ENCODE assay signal across 8 cellular contexts in the genomic region with DNA sequence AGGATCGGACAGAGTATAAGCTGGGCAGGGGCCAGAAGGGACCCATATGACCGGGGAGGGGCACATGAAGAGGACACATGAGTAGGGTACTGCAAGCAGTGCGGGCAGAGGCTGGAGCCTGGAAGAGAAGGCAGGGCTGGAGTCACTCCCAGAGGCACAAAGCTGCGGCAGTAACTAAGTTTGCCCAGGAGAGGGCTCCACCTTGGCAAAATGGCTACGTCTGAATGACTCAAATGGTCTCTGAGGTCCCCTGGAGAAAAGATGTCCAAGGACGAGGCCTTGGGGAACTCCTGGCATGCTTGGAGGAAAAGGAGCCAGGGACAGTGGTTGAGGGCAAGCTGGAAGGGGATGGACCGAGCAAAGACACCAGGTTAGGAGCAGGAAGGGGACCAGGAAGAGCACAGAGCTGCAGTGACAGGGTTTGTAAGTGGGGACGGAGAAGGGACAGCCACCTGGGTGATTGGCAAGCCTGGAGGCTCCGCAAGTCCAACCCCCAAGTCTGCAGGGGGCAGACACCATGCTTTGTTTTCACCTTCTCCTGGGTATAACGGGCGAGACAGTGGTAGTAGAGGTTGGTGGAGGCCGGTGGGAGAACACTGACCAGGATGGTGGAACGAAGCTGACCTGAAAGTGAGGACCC. TPM values are rescaled to one million over a fixed set of nuclear protein-coding genes. Genes with fewer than 3 reads are reported as not detected.
DNase-seq lines count a peak whose midpoint lies in the region; ATAC-seq, FAIRE-seq and TF ChIP-seq lines count a peak whose summit lies in the region.

No MANE protein-coding gene starts in this region.

- ATAC-seq in naive B cell (ENCODE audit: low read depth in 2 of 2): peak; percentile 58 to 70
- ATAC-seq in stimulated activated memory B cell treated with anti-CD40 and anti-IgM and Interleukin-4, amounts not matched to agents 10 μg/mL and 1 μg/mL and 100 μg/mL, for 72 hours: peak; percentile 64

- no peaks in the 10 kb centered on the region for H3K4me1 ChIP-seq in endothelial cell of umbilical vein (ENCODE audit: control insufficient read depth, extremely low read depth, insufficient read depth, low read length)

- H3K27me3 Mint-ChIP-seq in naive B cell: peaks cover 29 to 64% (median 60%) of the 10 kb centered on the region in 3 donors
- peaks cover 27% of the 10 kb centered on the region for H3K27me3 Mint-ChIP-seq in stimulated activated memory B cell treated with anti-CD40 and anti-IgM and Interleukin-4, amounts not matched to agents 10 μg/mL and 1 μg/mL and 100 μg/mL, for 72 hours

- CTCF ChIA-PET in endothelial cell of umbilical vein (lab: Charles Lee): interaction anchor here (0.8 to 7.0 kb wide), 19 partner anchors 8 to 301 kb away, joined by 3 to 52 read pairs (median 7); no protein-coding TSS in a partner anchor

- H4K20me1 ChIP-seq in endothelial cell of umbilical vein (replicated peaks; ENCODE audit: control insufficient read depth, extremely low read depth, insufficient read depth, low read length): no peaks in the 10 kb centered on the region

- H3K9me3 Mint-ChIP-seq in naive B cell: no peaks in the 10 kb centered on the region
- H3K9me3 Mint-ChIP-seq in stimulated activated memory B cell treated with anti-CD40 and anti-IgM and Interleukin-4, amounts not matched to agents 10 μg/mL and 1 μg/mL and 100 μg/mL, for 72 hours: no peaks in the 10 kb centered on the region

- H3K79me2 ChIP-seq in endothelial cell of umbilical vein (ENCODE audit: control insufficient read depth, insufficient read depth, low read length): no peaks in the 10 kb centered on the region

- no peaks in the 10 kb centered on the region for H3K9me1 ChIP-seq in endothelial cell of umbilical vein (replicated peaks; ENCODE audit: control insufficient read depth, extremely low read depth, insufficient read depth, low read length)

- peak; percentile 61 for DNase-seq in CD1c-positive myeloid dendritic cell (ENCODE audit: extremely low spot score)
- peak; percentile 31 for DNase-seq in HFF-Myc (ENCODE audit: extremely low read depth, low read depth)
- peak; percentile 23 to 35 for DNase-seq in NOMO-1 (lab: John Stamatoyannopoulos, UW; ENCODE audit: unreplicated experiment in 2 of 2)
- peak in 2 of 3 experiments; percentile 8 to 46 for DNase-seq in activated CD8-positive, alpha-beta memory T cell treated with anti-CD3 and anti-CD28 coated beads for 48 hours (ENCODE audit: low read depth in 2 of 3, low spot score in 2 of 3)
- peak; percentile 70 for DNase-seq in endothelial cell of umbilical vein (ENCODE audit: low read depth, low spot score)
- peak; percentile 42 for DNase-seq in naive B cell
- no peak for DNase-seq in KG1 (lab: John Stamatoyannopoulos, UW)

- no peak overlapping the region for H2AFZ ChIP-seq in endothelial cell of umbilical vein (ENCODE audit: low read depth, low read length)

- peaks cover 3 to 8% of the 10 kb centered on the region in 2 experiments for H3K27me3 ChIP-seq in endothelial cell of umbilical vein (ENCODE audit: control insufficient read depth in 2 of 2, insufficient read depth in 2 of 2, low read length in 2 of 2)

- H3K9me3 ChIP-seq in endothelial cell of umbilical vein (replicated peaks; ENCODE audit: control insufficient read depth, insufficient read depth, low read length): no peaks in the 10 kb centered on the region

- peak; percentile 76 for FAIRE-seq in endothelial cell of umbilical vein (lab: Jason Lieb, UNC)

- no peak for TF ChIP-seq POLR2A in endothelial cell of umbilical vein (IDR thresholded peaks at IDR 0.05; ENCODE audit: low read depth, low read length)

- no peak overlapping the region for H3K4me2 ChIP-seq in endothelial cell of umbilical vein (ENCODE audit: insufficient read depth, low read length)

- POLR2A ChIA-PET in endothelial cell of umbilical vein (lab: Charles Lee): no interaction called here

- H3K36me3 Mint-ChIP-seq in naive B cell: no peaks in the 10 kb centered on the region
- no peaks in the 10 kb centered on the region for H3K36me3 Mint-ChIP-seq in stimulated activated memory B cell treated with anti-CD40 and anti-IgM and Interleukin-4, amounts not matched to agents 10 μg/mL and 1 μg/mL and 100 μg/mL, for 72 hours

- H3K4me1 Mint-ChIP-seq in naive B cell: peaks cover 4 to 9% (median 5%) of the 10 kb centered on the region in 3 donors
- peaks cover 8% of the 10 kb centered on the region for H3K4me1 Mint-ChIP-seq in stimulated activated memory B cell treated with anti-CD40 and anti-IgM and Interleukin-4, amounts not matched to agents 10 μg/mL and 1 μg/mL and 100 μg/mL, for 72 hours

- peak overlapping the region in 1 of 6 donors; percentile 2 for H3K27ac Mint-ChIP-seq in naive B cell
- no peak overlapping the region for H3K27ac Mint-ChIP-seq in stimulated activated memory B cell treated with anti-CD40 and anti-IgM and Interleukin-4, amounts not matched to agents 10 μg/mL and 1 μg/mL and 100 μg/mL, for 72 hours

- H3K4me3 Mint-ChIP-seq in naive B cell: no peak overlapping the region
- H3K4me3 Mint-ChIP-seq in stimulated activated memory B cell treated with anti-CD40 and anti-IgM and Interleukin-4, amounts not matched to agents 10 μg/mL and 1 μg/mL and 100 μg/mL, for 72 hours: no peak overlapping the region

- no peak overlapping the region for H3K4me3 ChIP-seq in HFF-Myc (replicated peaks; ENCODE audit: low read depth, low read length)
- no peak overlapping the region for H3K4me3 ChIP-seq in endothelial cell of umbilical vein (replicated peaks in 1 of 3; ENCODE audit: insufficient read depth in 1 of 3, low read depth in 1 of 3, low read length in 3 of 3)

- dilution Hi-C loops in endothelial cell of umbilical vein (cut with MboI; ENCODE audit: extremely low pct_ligation_motif_present, low sequenced_read_pairs): no loop called here

- intact Hi-C loops in endothelial cell of umbilical vein (cut with micrococcal nuclease): loop anchor here (1.0 kb wide), 2 partner anchors 170 to 298 kb away; no protein-coding TSS in a partner anchor

- H3K36me3 ChIP-seq in endothelial cell of umbilical vein (ENCODE audit: control insufficient read depth in 2 of 2, extremely low read depth in 1 of 2, insufficient read depth in 2 of 2, low read length in 2 of 2): no peaks in the 10 kb centered on the region

- H3K27ac ChIP-seq in endothelial cell of umbilical vein (ENCODE audit: insufficient read depth, low read depth, low read length): no peak overlapping the region

- BruUV-seq in endothelial cell of umbilical vein (replicated peaks; lab: Mats Ljungman, UMichigan): no TSS peak

- TF ChIP-seq CTCF in HFF-Myc (IDR thresholded peaks at IDR 0.05; ENCODE audit: low read depth, low read length, missing control alignments): peak; percentile 87
- TF ChIP-seq CTCF in endothelial cell of umbilical vein (IDR thresholded peaks at IDR 0.05; ENCODE audit: extremely low read depth in 1 of 2, insufficient read depth in 1 of 2, low read depth in 1 of 2, low read length in 2 of 2): peak; percentile 77 to 89

- no peak overlapping the region for H3K9ac ChIP-seq in endothelial cell of umbilical vein (replicated peaks; ENCODE audit: extremely low read depth, insufficient read depth, low read length)

TF ChIP-seq in endothelial cell of umbilical vein, 7 proteins besides CTCF, POLR2A, EP300 and RAD21:
- TF ChIP-seq POLR2AphosphoS5 (IDR thresholded peaks at IDR 0.05; ENCODE audit: insufficient read depth, low read depth, low read length) (no peak), JUN (IDR thresholded peaks at IDR 0.05; ENCODE audit: borderline replicate concordance, insufficient read depth, insufficient read length, low read depth) (no peak), EZH2 (IDR thresholded peaks at IDR 0.05; ENCODE audit: borderline replicate concordance, low read depth, low read length, severe bottlenecking) (no peak), MYC (IDR thresholded peaks at IDR 0.05; ENCODE audit: low read depth, low read length) (no peak), GATA2 (IDR thresholded peaks at IDR 0.05; ENCODE audit: insufficient read depth, insufficient read length, low read depth, low read length) (no peak), FOS (IDR thresholded peaks at IDR 0.05; ENCODE audit: borderline replicate concordance, insufficient read depth, low read length) (no peak)
- TF ChIP-seq, protein P1, sequence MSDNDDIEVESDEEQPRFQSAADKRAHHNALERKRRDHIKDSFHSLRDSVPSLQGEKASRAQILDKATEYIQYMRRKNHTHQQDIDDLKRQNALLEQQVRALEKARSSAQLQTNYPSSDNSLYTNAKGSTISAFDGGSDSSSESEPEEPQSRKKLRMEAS (IDR thresholded peaks at IDR 0.05; ENCODE audit: insufficient read depth, insufficient read length): no peak
TF ChIP-seq in endothelial cell of umbilical vein: peak in this region for 0.

RNA-seq across cellular contexts. Expression of a gene that starts 43.1 kb away (rescaled TPM):
- total RNA-seq in endothelial cell of umbilical vein: not detected in 2 replicates
- polyA plus RNA-seq in endothelial cell of umbilical vein (not detected in 2 replicates), naive B cell (ENCODE audit: low read depth in 6 of 6) (not detected)
- not detected in 2 replicates for polyA plus RNA-seq in endothelial cell of umbilical vein (2011; cell fraction: cytosol; rRNA removed)
- not detected in 2 replicates for polyA plus RNA-seq in endothelial cell of umbilical vein (2011; cell fraction: nucleus; rRNA removed)
- not detected in 2 replicates for polyA plus RNA-seq in endothelial cell of umbilical vein (2012)
- not detected in 2 replicates for polyA minus RNA-seq in endothelial cell of umbilical vein
- polyA minus RNA-seq in endothelial cell of umbilical vein (2011; cell fraction: cytosol; rRNA and poly(A)+ RNA removed): not detected
- not detected in 2 replicates for polyA minus RNA-seq in endothelial cell of umbilical vein (2011; cell fraction: nucleus; rRNA and poly(A)+ RNA removed)
